ENCODE assay signal across 8 cellular contexts in genomic region chr12:56029666-56030293, GRCh38. TPM values are rescaled to one million over a fixed set of nuclear protein-coding genes. Genes with fewer than 3 reads are reported as not detected.
DNase-seq lines count a peak whose midpoint lies in the region; ATAC-seq and TF ChIP-seq lines count a peak whose summit lies in the region.

No MANE protein-coding gene starts in this region.

- H3K23ac ChIP-seq in mesendoderm (ENCODE audit: low read length), result no peak overlapping the region

- intact Hi-C loops in natural killer cell (cut with micrococcal nuclease), result loop anchor here (2.0 to 5.0 kb wide), 2 partner anchors 33 to 292 kb away; partner anchors contain the start of gene SUOX

- no peaks in the 10 kb centered on the region for H3K9me3 Mint-ChIP-seq in natural killer cell
- no peaks in the 10 kb centered on the region for H3K9me3 Mint-ChIP-seq in natural killer cell treated with Interleukin-12 subunit alpha and Interleukin-12 subunit beta and Interleukin-15 and Interleukin-18, amount 100 ng/mL, for 72 hours

- no peaks in the 10 kb centered on the region for H3K27me3 Mint-ChIP-seq in natural killer cell (ENCODE audit: low read depth in 2 of 2)
- no peaks in the 10 kb centered on the region for H3K27me3 Mint-ChIP-seq in natural killer cell treated with Interleukin-12 subunit alpha and Interleukin-12 subunit beta and Interleukin-15 and Interleukin-18, amount 100 ng/mL, for 72 hours

- no CpG with 5 or more reads among the region's 6 CpGs for WGBS in mesendoderm (ENCODE audit: extremely low coverage, insufficient coverage, low lambda C conversion rate)

- H3K4me1 Mint-ChIP-seq in natural killer cell, result no peaks in the 10 kb centered on the region
- no peaks in the 10 kb centered on the region for H3K4me1 Mint-ChIP-seq in natural killer cell treated with Interleukin-12 subunit alpha and Interleukin-12 subunit beta and Interleukin-15 and Interleukin-18, amount 100 ng/mL, for 72 hours (ENCODE audit: low read depth in 2 of 2)

- H2BK120ac ChIP-seq in mesendoderm (ENCODE audit: low read depth, low read length), result no peak overlapping the region

- no peak for DNase-seq in natural killer cell
- DNase-seq in natural killer cell treated with Interleukin-12 subunit alpha and Interleukin-12 subunit beta and Interleukin-15 and Interleukin-18, amount 100 ng/mL, for 72 hours (ENCODE audit: low spot score), result no peak
- DNase-seq in M059J (ENCODE audit: low read depth), result peak; percentile 57
- DNase-seq in T-helper 9 cell, result peak; percentile 20
- DNase-seq in dermis blood vessel endothelial cell, result peak; percentile 82
- peak; percentile 59 for DNase-seq in mesendoderm

- H4K8ac ChIP-seq in mesendoderm (ENCODE audit: low read depth, low read length), result no peak overlapping the region

- no peak overlapping the region for H3K4me3 Mint-ChIP-seq in natural killer cell
- H3K4me3 Mint-ChIP-seq in natural killer cell treated with Interleukin-12 subunit alpha and Interleukin-12 subunit beta and Interleukin-15 and Interleukin-18, amount 100 ng/mL, for 72 hours, result no peak overlapping the region

- H3K27me3 ChIP-seq in mesendoderm (ENCODE audit: insufficient read depth, low read length, poor library complexity), result no peaks in the 10 kb centered on the region

- H3K4ac ChIP-seq in mesendoderm (ENCODE audit: low read depth, low read length), result no peak overlapping the region

- TF ChIP-seq CTCF in natural killer cell (IDR thresholded peaks at IDR 0.05), result peak; percentile 32

- no peak overlapping the region for H3K4me2 ChIP-seq in mesendoderm (ENCODE audit: low read length)

- peaks cover 4% of the 10 kb centered on the region for H3K36me3 ChIP-seq in mesendoderm (ENCODE audit: control insufficient read depth, insufficient read depth, low read length)

- no peak overlapping the region for H2BK5ac ChIP-seq in mesendoderm (ENCODE audit: low read length)

- H3K36me3 Mint-ChIP-seq in natural killer cell, result no peaks in the 10 kb centered on the region
- H3K36me3 Mint-ChIP-seq in natural killer cell treated with Interleukin-12 subunit alpha and Interleukin-12 subunit beta and Interleukin-15 and Interleukin-18, amount 100 ng/mL, for 72 hours, result peaks cover 6% of the 10 kb centered on the region

- no peak overlapping the region for H4K5ac ChIP-seq in mesendoderm (ENCODE audit: low read length)

- no peak overlapping the region for H3K56ac ChIP-seq in mesendoderm (ENCODE audit: low read length)

- H3K79me1 ChIP-seq in mesendoderm (ENCODE audit: low read length), result no peaks in the 10 kb centered on the region

- H3K27ac Mint-ChIP-seq in natural killer cell, result no peak overlapping the region
- H3K27ac Mint-ChIP-seq in natural killer cell treated with Interleukin-12 subunit alpha and Interleukin-12 subunit beta and Interleukin-15 and Interleukin-18, amount 100 ng/mL, for 72 hours, result no peak overlapping the region

- ATAC-seq in natural killer cell (peak in 2 of 3 donors; percentile 44 to 69), HG02981 (IDR thresholded peaks at IDR 0.05; ENCODE audit: unreplicated experiment) (no peak), HG02938 (IDR thresholded peaks at IDR 0.05; ENCODE audit: unreplicated experiment) (no peak)
- no peak for ATAC-seq in natural killer cell treated with Interleukin-12 subunit alpha and Interleukin-12 subunit beta and Interleukin-15 and Interleukin-18, amount 100 ng/mL, for 72 hours

- H3K4me3 ChIP-seq in mesendoderm (ENCODE audit: low read length), result no peak overlapping the region

- H2BK15ac ChIP-seq in mesendoderm (replicated peaks; ENCODE audit: low read depth), result no peak overlapping the region

- H3K27ac ChIP-seq in mesendoderm (ENCODE audit: low read depth, low read length), result no peak overlapping the region

- H2AK5ac ChIP-seq in mesendoderm (ENCODE audit: low read length), result no peak overlapping the region

- H3K18ac ChIP-seq in mesendoderm (ENCODE audit: low read length), result no peak overlapping the region

- H3K4me1 ChIP-seq in mesendoderm (ENCODE audit: control insufficient read depth, low read depth, low read length), result no peaks in the 10 kb centered on the region

- H3K79me2 ChIP-seq in mesendoderm (ENCODE audit: control insufficient read depth, insufficient read depth, low read length), result no peaks in the 10 kb centered on the region

- H3K9ac ChIP-seq in mesendoderm (ENCODE audit: low read length), result no peak overlapping the region

RNA-seq across cellular contexts. Expression of gene IKZF4, which starts 8.9 kb away (rescaled TPM):
- total RNA-seq in natural killer cell (1 to 10 TPM; 4.4 to 5.5 (median 5.5) TPM), dermis blood vessel endothelial cell (0.70 and 1.4 TPM in 2 replicates)
- total RNA-seq in natural killer cell treated with Interleukin-12 subunit alpha and Interleukin-12 subunit beta and Interleukin-15 and Interleukin-18, amount 100 ng/mL, for 72 hours, result 10 to 100 TPM; 11.7 to 12.0 TPM
- total RNA-seq in M059J (2014; rRNA removed; shearing (Covaris generic)), result 0.57 and 1.2 TPM in 2 replicates
- polyA plus RNA-seq in mesendoderm (2013, experiment 1 of 2), result 6.9 TPM
- polyA plus RNA-seq in mesendoderm (2013, experiment 2 of 2), result 7.4 TPM

RNA-seq across cellular contexts. Expression of gene RPS26, which starts 11.9 kb away (rescaled TPM):
- total RNA-seq in natural killer cell (10 to 100 TPM; 29.5 to 50.3 (median 35.5) TPM), dermis blood vessel endothelial cell (199 and 372 TPM in 2 replicates)
- total RNA-seq in natural killer cell treated with Interleukin-12 subunit alpha and Interleukin-12 subunit beta and Interleukin-15 and Interleukin-18, amount 100 ng/mL, for 72 hours, result 10 to 100 TPM; 24.6 to 48.3 TPM
- total RNA-seq in M059J (2014; rRNA removed; shearing (Covaris generic)), result 1,969 and 2,525 TPM in 2 replicates
- polyA plus RNA-seq in mesendoderm (2013, experiment 1 of 2), result 1,979 TPM
- polyA plus RNA-seq in mesendoderm (2013, experiment 2 of 2), result 1,984 TPM

RNA-seq across cellular contexts. Expression of gene SUOX, which starts 32.7 kb away (rescaled TPM):
- 10 to 100 TPM; 11.0 to 15.9 (median 14.6) TPM for total RNA-seq in natural killer cell
- total RNA-seq in natural killer cell treated with Interleukin-12 subunit alpha and Interleukin-12 subunit beta and Interleukin-15 and Interleukin-18, amount 100 ng/mL, for 72 hours, result 10 to 100 TPM; 12.2 to 17.6 TPM
- 9.7 and 17.0 TPM in 2 replicates for total RNA-seq in M059J (2014; rRNA removed; shearing (Covaris generic))
- 12.4 and 18.9 TPM in 2 replicates for total RNA-seq in dermis blood vessel endothelial cell
- polyA plus RNA-seq in mesendoderm (2013, experiment 1 of 2), result 10.6 TPM
- 11.6 TPM for polyA plus RNA-seq in mesendoderm (2013, experiment 2 of 2)

RNA-seq across cellular contexts. Expression of gene ERBB3, which starts 50.2 kb away (rescaled TPM):
- total RNA-seq in natural killer cell, result under 1 TPM in 2 of 3 donors, not detected in 1; 0.26 to 0.66 TPM
- total RNA-seq in natural killer cell treated with Interleukin-12 subunit alpha and Interleukin-12 subunit beta and Interleukin-15 and Interleukin-18, amount 100 ng/mL, for 72 hours, result not detected
- 0.37 TPM in 1 of 2 replicates, not detected in the other for total RNA-seq in M059J (2014; rRNA removed; shearing (Covaris generic))
- total RNA-seq in dermis blood vessel endothelial cell, result 0.34 and 0.88 TPM in 2 replicates
- polyA plus RNA-seq in mesendoderm (2013, experiment 1 of 2), result 29.3 TPM
- 30.6 TPM for polyA plus RNA-seq in mesendoderm (2013, experiment 2 of 2)

RNA-seq across cellular contexts. Expression of gene RAB5B, which starts 55.9 kb away (rescaled TPM):
- total RNA-seq in natural killer cell, result 10 to 100 TPM; 69.4 to 80.0 (median 78.2) TPM
- total RNA-seq in natural killer cell treated with Interleukin-12 subunit alpha and Interleukin-12 subunit beta and Interleukin-15 and Interleukin-18, amount 100 ng/mL, for 72 hours, result 10 to 100 TPM; 39.2 to 68.1 TPM
- 58.1 and 71.3 TPM in 2 replicates for total RNA-seq in M059J (2014; rRNA removed; shearing (Covaris generic))
- total RNA-seq in dermis blood vessel endothelial cell, result 44.8 and 67.1 TPM in 2 replicates
- 44.4 TPM for polyA plus RNA-seq in mesendoderm (2013, experiment 1 of 2)
- polyA plus RNA-seq in mesendoderm (2013, experiment 2 of 2), result 44.6 TPM

Comparison
In these comparisons a context has a peak if more than half of its experiments do, and no peak if none do; other contexts are left out.
1. ATAC-seq: peak in natural killer cell (2 of 3); none in natural killer cell treated with Interleukin-12 subunit alpha and Interleukin-12 subunit beta and Interleukin-15 and Interleukin-18, amount 100 ng/mL, for 72 hours (0 of 2), HG02981 (single experiment) and HG02938 (single experiment).
2. DNase-seq: peak in M059J (single experiment), T-helper 9 cell (single experiment), dermis blood vessel endothelial cell (single experiment) and mesendoderm (single experiment); none in natural killer cell (single experiment) and natural killer cell treated with Interleukin-12 subunit alpha and Interleukin-12 subunit beta and Interleukin-15 and Interleukin-18, amount 100 ng/mL, for 72 hours (single experiment).